In the genomic region with DNA sequence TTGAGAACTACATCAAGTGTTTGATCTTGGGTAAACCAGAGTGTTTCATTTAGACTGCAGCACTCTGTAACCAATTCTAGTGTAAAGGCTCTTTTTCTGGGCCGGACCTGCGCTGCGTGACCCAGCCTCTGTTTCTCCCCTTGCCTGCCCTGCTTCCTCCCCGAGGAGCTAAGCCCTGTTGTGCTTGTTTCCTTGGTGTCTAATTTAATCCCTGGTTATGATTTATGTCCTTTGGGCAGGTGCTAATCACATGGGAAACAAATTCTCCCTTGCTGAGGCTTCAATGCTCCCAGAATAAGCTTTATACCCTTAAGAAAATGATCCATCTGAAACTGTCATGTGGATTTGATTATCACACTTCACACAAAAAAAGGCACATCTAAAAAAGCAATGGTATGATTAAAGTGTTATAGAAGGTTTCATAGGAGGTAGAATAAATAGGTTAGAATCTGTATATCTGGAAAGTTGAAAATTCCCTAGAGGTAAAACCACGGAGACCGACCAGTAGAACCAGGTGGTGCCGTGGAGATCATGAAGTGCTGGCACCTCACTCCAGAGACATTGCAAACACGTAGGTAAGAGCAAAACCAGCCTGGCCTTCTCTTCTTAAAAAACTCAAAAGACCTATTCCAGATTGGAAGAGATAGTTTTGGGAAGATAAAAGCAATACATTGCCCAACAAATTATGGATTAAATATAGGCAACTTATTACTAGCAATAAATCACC, we compare ENCODE assay signal across 23 cellular contexts. TPM values are rescaled to one million over a fixed set of nuclear protein-coding genes. Genes with fewer than 3 reads are reported as not detected.
"Had no signal": no experiment of that assay in that cellular context is flagged by ENCODE, and none has a peak within 500 bp of the region (broad histone marks: within the 10 kb centered on the region; RNA-seq: fewer than 3 reads in every experiment).

No MANE protein-coding gene starts in this region.

- H3K27ac ChIP-seq: dorsolateral prefrontal cortex, hepatocyte, neutrophil, skin epidermis, transverse colon had no signal

- H3K4me1 Mint-ChIP-seq: stimulated activated naive B cell treated with anti-CD40 and anti-IgM and Interleukin-4, amounts not matched to agents 10 μg/mL and 1 μg/mL and 100 μg/mL, for 72 hours; stimulated activated naive CD8-positive, alpha-beta T cell treated with anti-CD3 and anti-CD28 coated beads, Interleukin-15, amount 100 ng/mL, for 72 hours had no signal

- ATAC-seq: left cardiac atrium; left ventricle myocardium superior; naive thymus-derived CD8-positive, alpha-beta T cell; sciatic nerve; stimulated activated naive B cell treated with anti-CD40 and anti-IgM and Interleukin-4, amounts not matched to agents 10 μg/mL and 1 μg/mL and 100 μg/mL, for 72 hours; stimulated activated naive CD8-positive, alpha-beta T cell treated with anti-CD3 and anti-CD28 coated beads, Interleukin-15, amount 100 ng/mL, for 72 hours had no signal

- H2AFZ ChIP-seq: hepatocyte had no signal

- H3K36me3 ChIP-seq: esophagus squamous epithelium, neutrophil, thoracic aorta, transverse colon had no signal

- DNase-seq: cortex of kidney; dorsolateral prefrontal cortex; effector CD8-positive, alpha-beta T cell; esophagus squamous epithelium; foreskin fibroblast; head of caudate nucleus; kidney; left cardiac atrium; left ventricle myocardium superior; mesendoderm; naive thymus-derived CD8-positive, alpha-beta T cell; stimulated activated CD4-positive, alpha-beta T cell treated with anti-CD3 and anti-CD28 coated beads, Interleukin-2, amount 100 ng/mL, for 24 hours; stimulated activated CD4-positive, alpha-beta T cell treated with anti-CD3 and anti-CD28 coated beads, Interleukin-4, amount 100 ng/mL, for 4 hours; stimulated activated naive B cell treated with anti-CD40 and anti-IgM and Interleukin-4, amounts not matched to agents 10 μg/mL and 1 μg/mL and 100 μg/mL, for 72 hours; stimulated activated naive CD8-positive, alpha-beta T cell treated with anti-CD3 and anti-CD28 coated beads, Interleukin-15, amount 100 ng/mL, for 72 hours; substantia nigra; transverse colon had no signal

- H3K4me2 ChIP-seq: hepatocyte had no signal

- H3K9me3 Mint-ChIP-seq: stimulated activated naive CD8-positive, alpha-beta T cell treated with anti-CD3 and anti-CD28 coated beads, Interleukin-15, amount 100 ng/mL, for 72 hours had no signal

- H3K4me3 Mint-ChIP-seq: naive thymus-derived CD8-positive, alpha-beta T cell; stimulated activated naive B cell treated with anti-CD40 and anti-IgM and Interleukin-4, amounts not matched to agents 10 μg/mL and 1 μg/mL and 100 μg/mL, for 72 hours; stimulated activated naive CD8-positive, alpha-beta T cell treated with anti-CD3 and anti-CD28 coated beads, Interleukin-15, amount 100 ng/mL, for 72 hours had no signal

- H3K79me2 ChIP-seq: hepatocyte had no signal

- H3K27ac Mint-ChIP-seq: stimulated activated naive B cell treated with anti-CD40 and anti-IgM and Interleukin-4, amounts not matched to agents 10 μg/mL and 1 μg/mL and 100 μg/mL, for 72 hours; stimulated activated naive CD8-positive, alpha-beta T cell treated with anti-CD3 and anti-CD28 coated beads, Interleukin-15, amount 100 ng/mL, for 72 hours had no signal

- H3K9me3 ChIP-seq: esophagus squamous epithelium, neutrophil, thoracic aorta, transverse colon had no signal

- H3K27me3 ChIP-seq: esophagus squamous epithelium, hepatocyte, transverse colon had no signal

- H3K36me3 Mint-ChIP-seq: naive thymus-derived CD8-positive, alpha-beta T cell; stimulated activated naive B cell treated with anti-CD40 and anti-IgM and Interleukin-4, amounts not matched to agents 10 μg/mL and 1 μg/mL and 100 μg/mL, for 72 hours had no signal

- H3K4me3 ChIP-seq: dorsolateral prefrontal cortex, esophagus squamous epithelium, hepatocyte, skin epidermis, thoracic aorta, transverse colon had no signal

RNA-seq across cellular contexts. Expression of a gene that starts 31.0 kb away (rescaled TPM):
- total RNA-seq: naive thymus-derived CD8-positive, alpha-beta T cell; pulmonary artery endothelial cell; sciatic nerve had no signal
- polyA plus RNA-seq: naive thymus-derived CD8-positive, alpha-beta T cell had no signal
